In the genomic region with DNA sequence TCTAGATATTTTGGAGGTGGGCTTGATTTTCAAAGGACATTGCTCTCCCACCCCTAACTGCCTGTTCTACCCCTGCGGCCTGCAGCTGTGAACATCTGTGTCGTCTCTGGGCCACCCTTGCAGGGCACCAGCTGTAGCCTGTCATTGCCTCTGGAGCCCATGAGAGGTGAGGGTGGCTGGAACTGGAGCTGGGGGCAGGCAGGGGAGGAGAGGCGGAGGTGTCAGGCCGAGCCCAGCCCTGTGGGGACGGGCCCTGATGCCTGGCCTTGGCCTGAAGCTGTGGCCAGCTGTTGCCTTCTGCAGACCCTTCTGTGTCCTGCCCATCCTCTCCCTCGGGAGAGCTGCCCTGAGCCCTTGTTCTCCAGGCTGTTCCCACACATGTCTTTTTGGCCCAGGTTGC, we compare ENCODE assay signal across 22 cellular contexts. TPM values are rescaled to one million over a fixed set of nuclear protein-coding genes. Genes with fewer than 3 reads are reported as not detected.
A peak's percentile ranks its signal among the peaks of the same experiment; 100 is the strongest.
DNase-seq lines count a peak whose midpoint lies in the region; ATAC-seq, FAIRE-seq and TF ChIP-seq lines count a peak whose summit lies in the region.
"Had no signal": no experiment of that assay in that cellular context is flagged by ENCODE, and none has a peak within 500 bp of the region (broad histone marks: within the 10 kb centered on the region; RNA-seq: fewer than 3 reads in every experiment).

No MANE protein-coding gene starts in this region.

- intact Hi-C loops in lower lobe of right lung (cut with DNase I) = no loop called here
- intact Hi-C loops in aorta (cut with DNase I) = no loop called here

- TF ChIP-seq POLR2A in GM12891 (IDR thresholded peaks at IDR 0.05; ENCODE audit: low read depth, low read length) = no peak

- no peak overlapping the region for H2AFZ ChIP-seq in OCI-LY1 (ENCODE audit: low read length)
- H2AFZ ChIP-seq: GM23248 had no signal

- DNase-seq in cardiac muscle cell (ENCODE audit: low read depth in 1 of 2, low spot score in 1 of 2) (peak in 1 of 2 donors; percentile 12), lower lobe of right lung (no peak), aorta (no peak), GM12891 (ENCODE audit: insufficient read length, low spot score) (no peak)
- no peak for DNase-seq in activated CD4-positive, alpha-beta T cell treated with anti-CD3 and anti-CD28 coated beads for 4 hours
- DNase-seq: ACHN, DMS 273 treated with DMSO at 0.1 percent for 48 hours, DND-41, GM23248, MV-4-11, NCI-H187, NCI-H2107, NCI-H2227 treated with DMSO at 0.1 percent for 48 hours, NCI-H524, NCI-H82, PC-3, RPMI8226 had no signal

- no peaks in the 10 kb centered on the region for H3K9me3 ChIP-seq in OCI-LY1 (ENCODE audit: low read length)
- no peaks in the 10 kb centered on the region for H3K9me3 ChIP-seq in cardiac muscle cell (ENCODE audit: low read depth)
- no peaks in the 10 kb centered on the region for H3K9me3 ChIP-seq in lower lobe of right lung
- H3K9me3 ChIP-seq in aorta (ENCODE audit: control insufficient read depth, low read length) = no peaks in the 10 kb centered on the region
- H3K9me3 ChIP-seq: SJSA1 had no signal

- H3K9ac ChIP-seq in OCI-LY1 (ENCODE audit: low read length) = no peak overlapping the region
- H3K9ac ChIP-seq: GM23248 had no signal

- H3K27ac ChIP-seq in OCI-LY1 (ENCODE audit: low read depth, low read length, poor library complexity, severe bottlenecking) (peak overlapping the region; percentile 13), cardiac muscle cell (peak overlapping the region; percentile 24), lower lobe of right lung (no peak overlapping the region), aorta (ENCODE audit: low read depth in 1 of 2, low read length in 2 of 2) (no peak overlapping the region)
- H3K27ac ChIP-seq: GM23248, SJSA1 had no signal

- H3F3A ChIP-seq in OCI-LY1 (ENCODE audit: insufficient read depth, low read length) = no peaks in the 10 kb centered on the region

- H3K4me1 ChIP-seq in OCI-LY1 (ENCODE audit: insufficient read depth, low read length, severe bottlenecking) = peaks cover 13% of the 10 kb centered on the region
- H3K4me1 ChIP-seq in cardiac muscle cell (ENCODE audit: low read depth) = peaks cover 9% of the 10 kb centered on the region
- peaks cover 21% of the 10 kb centered on the region for H3K4me1 ChIP-seq in lower lobe of right lung
- H3K4me1 ChIP-seq in aorta (ENCODE audit: control insufficient read depth in 1 of 2, insufficient read depth in 2 of 2, low read length in 2 of 2) = no peaks in the 10 kb centered on the region
- H3K4me1 ChIP-seq: SJSA1 had no signal

- peak; percentile 70 to 78 for ATAC-seq in lower lobe of right lung
- ATAC-seq in aorta (ENCODE audit: low FRiP score) = peak; percentile 33
- ATAC-seq in HG03175 (IDR thresholded peaks at IDR 0.05; ENCODE audit: unreplicated experiment) = no peak
- ATAC-seq: K562, PC-3 had no signal

- FAIRE-seq in GM12891 (lab: Jason Lieb, UNC) = no peak
- FAIRE-seq: G401.6, K562 had no signal

- TF ChIP-seq CTCF in OCI-LY1 (IDR thresholded peaks at IDR 0.05; ENCODE audit: low read length) (no peak), cardiac muscle cell (IDR thresholded peaks at IDR 0.05; ENCODE audit: low read depth, low read length) (no peak), lower lobe of right lung (IDR thresholded peaks at IDR 0.05) (no peak)

- no peak overlapping the region for H3K4me3 ChIP-seq in OCI-LY1 (ENCODE audit: low read depth, low read length, poor library complexity, severe bottlenecking)
- no peak overlapping the region for H3K4me3 ChIP-seq in cardiac muscle cell
- H3K4me3 ChIP-seq in lower lobe of right lung = no peak overlapping the region
- H3K4me3 ChIP-seq in aorta (ENCODE audit: low read length in 2 of 2) = no peak overlapping the region
- H3K4me3 ChIP-seq: GM23248, K562, SJSA1 had no signal

- H4K20me1 ChIP-seq in OCI-LY1 (ENCODE audit: insufficient read depth, low read length) = no peaks in the 10 kb centered on the region

- no peak overlapping the region for H3K4me2 ChIP-seq in OCI-LY1 (ENCODE audit: low read length)

- 81 to 86% methylated on average over 6 of the region's 6 CpGs for WGBS in aorta, 2 donors

- H3K36me3 ChIP-seq in OCI-LY1 (ENCODE audit: insufficient read depth, low read length) (peaks cover 45% of the 10 kb centered on the region; the same call in 1 of the 2 replicates), cardiac muscle cell (no peaks in the 10 kb centered on the region), lower lobe of right lung (peaks cover 4% of the 10 kb centered on the region), aorta (ENCODE audit: control insufficient read depth in 1 of 2, insufficient read depth in 2 of 2, low read length in 1 of 2) (no peaks in the 10 kb centered on the region)
- H3K36me3 ChIP-seq: SJSA1 had no signal

- peaks cover 7% of the 10 kb centered on the region; the same call in 1 of the 2 replicates for H3K79me2 ChIP-seq in OCI-LY1 (ENCODE audit: insufficient read depth, low read length)

- H3K27me3 ChIP-seq in OCI-LY1 (ENCODE audit: insufficient read depth, low read length) (no peaks in the 10 kb centered on the region), cardiac muscle cell (no peaks in the 10 kb centered on the region), lower lobe of right lung (ENCODE audit: low read depth) (no peaks in the 10 kb centered on the region), aorta (ENCODE audit: control insufficient read depth in 1 of 2, insufficient read depth in 2 of 2, low read length in 1 of 2) (no peaks in the 10 kb centered on the region)
- H3K27me3 ChIP-seq: SJSA1 had no signal

- no peaks in the 10 kb centered on the region for H3K9me2 ChIP-seq in OCI-LY1 (ENCODE audit: low read depth, low read length)

TF ChIP-seq in GM12891, 5 proteins besides CTCF, POLR2A, EP300 and RAD21:
- TF ChIP-seq POLR2AphosphoS5 (IDR thresholded peaks at IDR 0.05; ENCODE audit: low read depth, low read length) (no peak), TAF1 (IDR thresholded peaks at IDR 0.05; ENCODE audit: low read depth, low read length) (no peak), PAX5 (IDR thresholded peaks at IDR 0.05; ENCODE audit: insufficient read depth, low read length, severe bottlenecking) (no peak)

RNA-seq across cellular contexts. Expression of a gene that starts 44.5 kb away (rescaled TPM):
- total RNA-seq in cardiac muscle cell (11.1 and 19.1 TPM in 2 replicates), lower lobe of right lung (16.0 TPM), aorta (10 to 100 TPM; 10.7 to 11.5 TPM)
- polyA plus RNA-seq in cardiac muscle cell (5.7 and 14.3 TPM in 2 replicates), aorta (1 to 10 TPM; 3.9 to 5.7 TPM)
- 4.1 TPM for polyA plus RNA-seq in GM12891 (2012; ENCODE audit: low read depth, missing spikeins)
- total RNA-seq: GM23248, SJSA1 had no signal
- polyA plus RNA-seq: GM23248 had no signal

Comparison
In these comparisons a context has a peak if more than half of its experiments do, and no peak if none do; other contexts are left out.
1. H3K27ac ChIP-seq: peak in OCI-LY1 (single experiment) and cardiac muscle cell (single experiment); none in lower lobe of right lung (single experiment) and aorta (0 of 2).